8 cellular contexts compared by ENCODE assay signal in the genomic region with DNA sequence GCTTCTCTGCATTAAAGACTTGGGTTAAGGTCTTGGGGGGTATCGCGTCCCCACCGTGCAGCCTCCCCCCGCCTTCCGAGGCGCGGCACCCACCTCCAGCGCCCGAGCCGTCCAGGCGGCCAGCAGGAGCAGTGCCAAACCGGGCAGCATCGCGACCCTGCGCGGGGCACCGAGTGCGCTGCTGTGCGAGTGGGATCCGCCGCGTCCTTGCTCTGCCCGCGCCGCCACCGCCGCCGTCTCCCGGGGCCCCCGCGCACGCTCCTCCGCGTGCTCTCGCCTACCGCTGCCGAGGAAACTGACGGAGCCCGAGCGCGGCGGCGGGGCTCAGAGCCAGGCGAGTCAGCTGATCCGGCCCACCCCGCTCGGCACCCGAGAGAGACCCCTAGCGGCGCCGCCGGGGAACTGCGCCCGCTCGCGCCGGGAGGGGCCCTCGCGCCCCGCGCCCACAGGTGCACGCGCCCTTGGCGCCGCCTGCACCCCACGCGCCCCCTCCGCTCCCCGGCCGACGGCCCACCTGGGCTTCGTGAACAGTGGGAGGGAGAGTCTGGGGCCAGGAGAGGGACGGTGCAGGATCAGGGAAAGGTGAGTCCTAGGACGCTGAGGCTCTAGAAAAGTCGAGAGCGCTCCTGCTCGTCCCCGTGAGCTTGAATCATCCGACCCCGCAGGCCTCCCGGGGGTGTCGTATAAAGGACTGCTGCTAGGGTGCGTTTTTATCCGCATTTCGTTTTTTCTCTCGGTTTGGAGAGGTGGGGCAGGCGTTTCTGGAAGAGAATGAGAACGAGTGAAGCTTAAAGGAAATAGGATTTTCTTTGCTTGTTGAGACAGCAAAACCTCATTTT. TPM values are rescaled to one million over a fixed set of nuclear protein-coding genes. Genes with fewer than 3 reads are reported as not detected.
DNase-seq lines count a peak whose midpoint lies in the region; ATAC-seq and TF ChIP-seq lines count a peak whose summit lies in the region.

A gene (minus strand): TSS at position 300 of the 839 bp plus-strand sequence. CDS start 150 bp downstream, at position 150.

- H3K36me3 ChIP-seq in GM23248 (ENCODE audit: low read depth) (no peaks in the 10 kb centered on the region), parathyroid adenoma (ENCODE audit: control insufficient read depth, insufficient read depth, low read length) (no peaks in the 10 kb centered on the region), thyroid gland (no peaks in the 10 kb centered on the region)

- no peaks in the 10 kb centered on the region for H3K9me3 ChIP-seq in GM23248 (ENCODE audit: low read depth)
- no peaks in the 10 kb centered on the region for H3K9me3 ChIP-seq in parathyroid adenoma (ENCODE audit: control insufficient read depth, low read length)
- no peaks in the 10 kb centered on the region for H3K9me3 ChIP-seq in thyroid gland

- POLR2A ChIA-PET in activated naive CD8-positive, alpha-beta T cell treated with anti-CD3 and anti-CD28 coated beads, Interleukin-2, amount 10 ng/mL, durations not matched to agents 7 days and 5 days (lab: Charles Lee): interaction anchor here (1.0 to 1.4 kb wide), 2 partner anchors 275 to 306 kb away, joined by 3 read pairs; no protein-coding TSS in a partner anchor

- no peaks in the 10 kb centered on the region for H3K36me3 Mint-ChIP-seq in activated naive CD8-positive, alpha-beta T cell treated with anti-CD3 and anti-CD28 coated beads, Interleukin-2, amount 10 ng/mL, durations not matched to agents 7 days and 5 days

- H3K4me3 Mint-ChIP-seq in activated naive CD8-positive, alpha-beta T cell treated with anti-CD3 and anti-CD28 coated beads, Interleukin-2, amount 10 ng/mL, durations not matched to agents 7 days and 5 days: peak within 1 kb of the TSS; percentile 90

- TF ChIP-seq POLR2A in thyroid gland (IDR thresholded peaks at IDR 0.05): peak; percentile 56 to 94

- H3K27ac Mint-ChIP-seq in activated naive CD8-positive, alpha-beta T cell treated with anti-CD3 and anti-CD28 coated beads, Interleukin-2, amount 10 ng/mL, durations not matched to agents 7 days and 5 days: peak within 1 kb of the TSS; percentile 73

- H3K4me3 ChIP-seq in GM23248 (peak within 1 kb of the TSS; percentile 93), LNCaP clone FGC (ENCODE audit: low read depth, low read length) (peak within 1 kb of the TSS; percentile 81), parathyroid adenoma (ENCODE audit: low read depth, low read length) (peak within 1 kb of the TSS; percentile 83), thyroid gland (replicated peaks in 1 of 3) (peak within 1 kb of the TSS; percentile 84 to 99 (median 85))

- H3K4me2 ChIP-seq in GM23248 (ENCODE audit: unreplicated experiment) (peak within 1 kb of the TSS; percentile 82), parathyroid adenoma (ENCODE audit: low read length) (peak within 1 kb of the TSS; percentile 93)

- in situ Hi-C loops in GM23248 (cut with MboI): loop anchor here (25.0 kb wide), 1 partner anchor 283 kb away; no protein-coding TSS in a partner anchor

- peaks cover 23% of the 10 kb centered on the region for H3K4me1 ChIP-seq in GM23248 (ENCODE audit: insufficient read depth)
- H3K4me1 ChIP-seq in parathyroid adenoma: no peaks in the 10 kb centered on the region
- H3K4me1 ChIP-seq in thyroid gland: peaks cover 25 to 29% of the 10 kb centered on the region in 2 donors

- peaks cover 2% of the 10 kb centered on the region for H3K27me3 Mint-ChIP-seq in activated naive CD8-positive, alpha-beta T cell treated with anti-CD3 and anti-CD28 coated beads, Interleukin-2, amount 10 ng/mL, durations not matched to agents 7 days and 5 days

- no peaks in the 10 kb centered on the region for H4K20me1 ChIP-seq in GM23248 (ENCODE audit: insufficient read depth)

- H3K4me1 Mint-ChIP-seq in activated naive CD8-positive, alpha-beta T cell treated with anti-CD3 and anti-CD28 coated beads, Interleukin-2, amount 10 ng/mL, durations not matched to agents 7 days and 5 days: peaks cover 11% of the 10 kb centered on the region

- no peaks in the 10 kb centered on the region for H3K9me3 Mint-ChIP-seq in activated naive CD8-positive, alpha-beta T cell treated with anti-CD3 and anti-CD28 coated beads, Interleukin-2, amount 10 ng/mL, durations not matched to agents 7 days and 5 days

- H3F3A ChIP-seq in GM23248 (ENCODE audit: insufficient read depth): peaks cover 8% of the 10 kb centered on the region

- H3K27ac ChIP-seq in GM23248 (peak within 1 kb of the TSS; percentile 64), parathyroid adenoma (peak within 1 kb of the TSS; percentile 63), thyroid gland (peak within 1 kb of the TSS; percentile 66 to 95 (median 92))

- H3K27me3 ChIP-seq in GM23248 (replicated peaks; ENCODE audit: insufficient read depth): no peaks in the 10 kb centered on the region
- no peaks in the 10 kb centered on the region for H3K27me3 ChIP-seq in parathyroid adenoma (ENCODE audit: control insufficient read depth, insufficient read depth, low read length)
- no peaks in the 10 kb centered on the region for H3K27me3 ChIP-seq in thyroid gland

- peak; percentile 88 for ATAC-seq in activated naive CD8-positive, alpha-beta T cell treated with anti-CD3 and anti-CD28 coated beads, Interleukin-2, amount 10 ng/mL, durations not matched to agents 7 days and 5 days (ENCODE audit: low read depth)
- peak; percentile 89 for ATAC-seq in Right ventricle myocardium inferior

- no peaks in the 10 kb centered on the region for H3K9me2 ChIP-seq in GM23248 (ENCODE audit: insufficient read depth)

- intact Hi-C loops in Right ventricle myocardium inferior (cut with DNase I) (loop anchor here (1.0 to 10.0 kb wide), 4 partner anchors 288 to 544 kb away; a partner anchor contains a TSS), thyroid gland (cut with DNase I) (loop anchor here (2.0 to 10.0 kb wide), 2 partner anchors 106 to 288 kb away; no protein-coding TSS in a partner anchor)

- H3K9ac ChIP-seq in GM23248: peak within 1 kb of the TSS; percentile 84
- no peak within 1 kb of the TSS for H3K9ac ChIP-seq in parathyroid adenoma

- TF ChIP-seq CTCF in LNCaP clone FGC (IDR thresholded peaks at IDR 0.05; ENCODE audit: control insufficient read depth, extremely low read depth, insufficient read depth) (peak; percentile 91), parathyroid adenoma (IDR thresholded peaks at IDR 0.05) (peak; percentile 55), thyroid gland (IDR thresholded peaks at IDR 0.05) (peak in 5 of 6 experiments; percentile 76 to 100 (median 99))

- WGBS in GM23248 (ENCODE audit: low coverage in 1 of 2, low lambda C conversion rate in 2 of 2, missing lambda C conversion rate in 2 of 2), 2 experiments: 1% methylated on average over 47 to 59 of the region's 88 CpGs
- 0 to 1% methylated on average over 14 to 40 of the region's 88 CpGs for WGBS in thyroid gland, 2 donors

- H3K79me2 ChIP-seq in GM23248 (ENCODE audit: insufficient read depth) (peaks cover 32% of the 10 kb centered on the region), parathyroid adenoma (no peaks in the 10 kb centered on the region)

- DNase-seq in ELF-1 (ENCODE audit: low read depth, low spot score): peak; percentile 86
- peak; percentile 92 for DNase-seq in GM23248
- no peak for DNase-seq in LNCaP clone FGC (ENCODE audit: low read depth)
- DNase-seq in SKM-1 (lab: John Stamatoyannopoulos, UW; ENCODE audit: unreplicated experiment): peak; percentile 39
- DNase-seq in activated naive CD8-positive, alpha-beta T cell treated with anti-CD3 and anti-CD28 coated beads, Interleukin-2, amount 10 ng/mL, durations not matched to agents 7 days and 5 days: peak; percentile 96
- peak; percentile 96 for DNase-seq in Right ventricle myocardium inferior (ENCODE audit: missing footprints)
- DNase-seq in thyroid gland: peak; percentile 84 to 87

- H2AFZ ChIP-seq in GM23248: peak within 1 kb of the TSS; percentile 91
- peak within 1 kb of the TSS; percentile 83 for H2AFZ ChIP-seq in parathyroid adenoma

RNA-seq across cellular contexts. Expression of the gene that starts here (rescaled TPM):
- total RNA-seq in GM23248 (2014; rRNA removed; shearing (Covaris generic)): 276 and 292 TPM in 2 replicates
- polyA plus RNA-seq in GM23248 (2016; fragmentation: Nextera tagmentation; extraction: Ambion mirVana): 28.5 and 35.0 TPM in 2 replicates
- total RNA-seq in activated naive CD8-positive, alpha-beta T cell treated with anti-CD3 and anti-CD28 coated beads, Interleukin-2, amount 10 ng/mL, durations not matched to agents 7 days and 5 days: 10 to 100 TPM; 18.8 to 19.4 TPM
- total RNA-seq in Right ventricle myocardium inferior (321 TPM), thyroid gland (100 to 1,000 TPM; 513 to 716 (median 676) TPM)

Comparison
In these comparisons a context has a peak if more than half of its experiments do, and no peak if none do; other contexts are left out.
1. RNA of the gene that starts here (total RNA-seq): 513 to 716 TPM in thyroid gland, 321 TPM in Right ventricle myocardium inferior (single experiment) and 276 to 292 TPM in GM23248; 18.8 to 19.4 TPM in activated naive CD8-positive, alpha-beta T cell treated with anti-CD3 and anti-CD28 coated beads, Interleukin-2, amount 10 ng/mL, durations not matched to agents 7 days and 5 days; every median in the first group is over 10 times any median in the second.
2. Peak in every context shown above with its lines, with median percentiles within 50 percentile points of each other: H3K27ac ChIP-seq, H3K4me3 ChIP-seq and CTCF ChIP-seq.